Comparison of ENCODE assay signal across 10 cellular contexts in genomic region chr5:55668356-55668755, GRCh38. TPM values are rescaled to one million over a fixed set of nuclear protein-coding genes. Genes with fewer than 3 reads are reported as not detected.
DNase-seq lines count a peak whose midpoint lies in the region; ATAC-seq and TF ChIP-seq lines count a peak whose summit lies in the region.
"Had no signal": no experiment of that assay in that cellular context is flagged by ENCODE, and none has a peak within 500 bp of the region (broad histone marks: within the 10 kb centered on the region; RNA-seq: fewer than 3 reads in every experiment).

No MANE protein-coding gene starts in this region.

- no peaks in the 10 kb centered on the region for H3K27me3 ChIP-seq in A673 (replicated peaks; ENCODE audit: insufficient read depth, low read depth, low read length, poor library complexity)

- no peak overlapping the region for H3K4me3 ChIP-seq in A673 (ENCODE audit: low read depth, low read length, poor library complexity, severe bottlenecking)
- no peak overlapping the region for H3K4me3 ChIP-seq in HFF-Myc (replicated peaks; ENCODE audit: low read depth, low read length)

- no peak for TF ChIP-seq CTCF in A673 (conservative IDR thresholded peaks at IDR 0.05; ENCODE audit: low read depth, low read length)
- no peak for TF ChIP-seq CTCF in HFF-Myc (IDR thresholded peaks at IDR 0.05; ENCODE audit: low read depth, low read length, missing control alignments)

- no peaks in the 10 kb centered on the region for H3K9me3 ChIP-seq in A673 (ENCODE audit: low read depth, low read length, poor library complexity, severe bottlenecking)

- no peak overlapping the region for H3K27ac ChIP-seq in A673 (ENCODE audit: low read depth, low read length, poor library complexity, severe bottlenecking)
- H3K27ac ChIP-seq: KMS-11 had no signal

- no peaks in the 10 kb centered on the region for H3K36me3 ChIP-seq in A673 (ENCODE audit: insufficient read depth, low read length, poor library complexity, severe bottlenecking)

- POLR2A ChIA-PET in A673 (lab: Charles Lee; ENCODE audit: low non-redundant PET): no interaction called here

- intact Hi-C loops in A673 (cut with micrococcal nuclease; ENCODE audit: unreplicated experiment): no loop called here

- CTCF ChIA-PET in A673 (lab: Charles Lee): no interaction called here

- DNase-seq in A673 (ENCODE audit: low spot score) (peak; percentile 5), HFF-Myc (ENCODE audit: extremely low read depth, low read depth) (peak; percentile 72), amniotic epithelial cell (ENCODE audit: low read depth) (peak; percentile 95), iPS-NIHi7 (ENCODE audit: extremely low spot score) (peak; percentile 18), NCI-H146 treated with DMSO at 0.1 percent for 48 hours (lab: John Stamatoyannopoulos, UW; ENCODE audit: unreplicated experiment) (no peak)
- DNase-seq in activated CD4-positive, alpha-beta T cell treated with anti-CD3 and anti-CD28 coated beads, Interleukin-2, amount 50 U/mL, for 4 hours: no peak
- DNase-seq: CD4-positive, alpha-beta T cell had no signal

- ATAC-seq in GM21515 (IDR thresholded peaks at IDR 0.05; ENCODE audit: unreplicated experiment) (no peak), HG03571 (IDR thresholded peaks at IDR 0.05; ENCODE audit: unreplicated experiment) (no peak)

- H3K4me1 ChIP-seq in A673 (ENCODE audit: insufficient read depth, low read length, poor library complexity, severe bottlenecking): no peaks in the 10 kb centered on the region

- BruUV-seq in A673 (replicated peaks; lab: Mats Ljungman, UMichigan): no TSS peak

RNA-seq across cellular contexts. Expression of gene SLC38A9, which starts 43.8 kb away (rescaled TPM):
- 21.0 and 22.1 TPM in 2 replicates for total RNA-seq in A673 (2021)

Comparison
In these comparisons a context has a peak if more than half of its experiments do, and no peak if none do; other contexts are left out.
1. DNase-seq: peak in A673 (single experiment), HFF-Myc (single experiment), amniotic epithelial cell (single experiment) and iPS-NIHi7 (single experiment); none in NCI-H146 treated with DMSO at 0.1 percent for 48 hours (single experiment) and activated CD4-positive, alpha-beta T cell treated with anti-CD3 and anti-CD28 coated beads, Interleukin-2, amount 50 U/mL, for 4 hours (0 of 2).